ENCODE assay signal across 1 cellular context in genomic region chr16:8675183-8676159, GRCh38.
TF ChIP-seq lines count a peak whose summit lies in the region.

No MANE protein-coding gene starts in this region.

TF ChIP-seq in GM23338, 12 proteins besides CTCF, POLR2A, EP300 and RAD21 (continued from another document):
- no peak for TF ChIP-seq REST (IDR thresholded peaks at IDR 0.05; ENCODE audit: unreplicated experiment)
- no peak for TF ChIP-seq ETS1 (IDR thresholded peaks at IDR 0.05)
- TF ChIP-seq JUNB (IDR thresholded peaks at IDR 0.05; ENCODE audit: unreplicated experiment) = no peak
- no peak for TF ChIP-seq ZNF114 (CRISPR knock-in tag; IDR thresholded peaks at IDR 0.05)
TF ChIP-seq in GM23338: peak in this region for 0.
